ENCODE assay signal across 25 cellular contexts in genomic region chr6:143504369-143504768, GRCh38. TPM values are rescaled to one million over a fixed set of nuclear protein-coding genes. Genes with fewer than 3 reads are reported as not detected.
DNase-seq lines count a peak whose midpoint lies in the region; ATAC-seq, FAIRE-seq and TF ChIP-seq lines count a peak whose summit lies in the region.
"Had no signal": no experiment of that assay in that cellular context is flagged by ENCODE, and none has a peak within 500 bp of the region (broad histone marks: within the 10 kb centered on the region; RNA-seq: fewer than 3 reads in every experiment).

No MANE protein-coding gene starts in this region.

- H3K27me3 Mint-ChIP-seq in natural killer cell (ENCODE audit: low read depth in 2 of 2), result no peaks in the 10 kb centered on the region
- H3K27me3 Mint-ChIP-seq: CD4-positive, alpha-beta T cell; CD8-positive, alpha-beta memory T cell had no signal

- no peak overlapping the region for H3K27ac ChIP-seq in HepG2 (ENCODE audit: extremely low read length, insufficient read depth, low read length)
- H3K27ac ChIP-seq in right lobe of liver, result no peak overlapping the region
- no peak overlapping the region for H3K27ac ChIP-seq in OCI-LY3 (ENCODE audit: low read length)
- H3K27ac ChIP-seq: A549; BLaER1 treated with 17β-estradiol and CSF1 and Interleukin-3, amounts not matched to agents 10 nM and 100 nM had no signal

- intact Hi-C loops in HepG2 (cut with micrococcal nuclease; ENCODE audit: unreplicated experiment), result no loop called here
- intact Hi-C loops in right lobe of liver (cut with DNase I), result no loop called here
- intact Hi-C loops in natural killer cell (cut with micrococcal nuclease), result no loop called here

- in situ Hi-C loops in HepG2 (cut with HindIII; ENCODE audit: extremely low pct_ligation_motif_present, low pct_unique_long_range_greater_than_20kb), result no loop called here

- no peak for TF ChIP-seq CTCF in HepG2 (CRISPR knock-in tag; IDR thresholded peaks at IDR 0.05)
- no peak for TF ChIP-seq CTCF in right lobe of liver (IDR thresholded peaks at IDR 0.05)
- TF ChIP-seq CTCF in OCI-LY3 (IDR thresholded peaks at IDR 0.05; ENCODE audit: low read depth, low read length), result no peak
- no peak for TF ChIP-seq CTCF in fibroblast of villous mesenchyme (IDR thresholded peaks at IDR 0.05; ENCODE audit: insufficient read depth, low read depth, low read length)
- no peak for TF ChIP-seq CTCF in natural killer cell (IDR thresholded peaks at IDR 0.05)

- H3K27me3 ChIP-seq in HepG2 (ENCODE audit: control insufficient read depth in 1 of 2, insufficient read depth in 2 of 2, low read length in 2 of 2) (no peaks in the 10 kb centered on the region), right lobe of liver (no peaks in the 10 kb centered on the region), OCI-LY3 (ENCODE audit: low read depth, low read length) (no peaks in the 10 kb centered on the region)
- H3K27me3 ChIP-seq: BE2C; BLaER1 treated with 17β-estradiol and CSF1 and Interleukin-3, amounts not matched to agents 10 nM and 100 nM had no signal

- no peaks in the 10 kb centered on the region; the same call in 1 of the 2 replicates for H4K20me1 ChIP-seq in HepG2 (ENCODE audit: insufficient read depth, low read length)
- no peaks in the 10 kb centered on the region for H4K20me1 ChIP-seq in OCI-LY3 (ENCODE audit: insufficient read depth, low read length)
- H4K20me1 ChIP-seq: BLaER1 treated with 17β-estradiol and CSF1 and Interleukin-3, amounts not matched to agents 10 nM and 100 nM had no signal

- TF ChIP-seq RAD21 in HepG2 (CRISPR knock-in tag; IDR thresholded peaks at IDR 0.05), result no peak

- POLR2A ChIA-PET in HepG2 (lab: Yijun Ruan, JAX), result no interaction called here

- H3K9ac ChIP-seq in HepG2 (ENCODE audit: insufficient read depth, low read depth, low read length) (no peak overlapping the region), OCI-LY3 (ENCODE audit: low read length) (no peak overlapping the region)
- H3K9ac ChIP-seq: BLaER1 treated with 17β-estradiol and CSF1 and Interleukin-3, amounts not matched to agents 10 nM and 100 nM had no signal

- ATAC-seq in HepG2 (no peak), right lobe of liver (no peak), natural killer cell (no peak)
- ATAC-seq: A549, GM23338, HCT116 had no signal

- no peaks in the 10 kb centered on the region for H3K9me3 Mint-ChIP-seq in natural killer cell
- H3K9me3 Mint-ChIP-seq: CD14-positive monocyte; CD4-positive, alpha-beta T cell; CD8-positive, alpha-beta memory T cell; GM23338; H9 had no signal

- H3K79me2 ChIP-seq in HepG2 (ENCODE audit: insufficient read depth, low read length) (peaks cover 14% of the 10 kb centered on the region), OCI-LY3 (ENCODE audit: low read length) (peaks cover 4% of the 10 kb centered on the region)

- H3K4me3 Mint-ChIP-seq in natural killer cell, result no peak overlapping the region
- H3K4me3 Mint-ChIP-seq: CD14-positive monocyte; CD4-positive, alpha-beta T cell; CD8-positive, alpha-beta memory T cell; GM23338; H9 had no signal

- no peak for DNase-seq in HepG2 (ENCODE audit: low spot score)
- DNase-seq in right lobe of liver, result no peak
- DNase-seq in fibroblast of villous mesenchyme (ENCODE audit: low read depth), result peak; percentile 36
- DNase-seq in natural killer cell, result no peak
- no peak for DNase-seq in NCI-H82 (lab: John Stamatoyannopoulos, UW)
- no peak for DNase-seq in stimulated activated CD4-positive, alpha-beta T cell treated with anti-CD3 and anti-CD28 coated beads, Interleukin-1b, Interleukin-23, amount 100 ng/mL, for 48 hours
- DNase-seq: 8988T; ACHN; AML-193; BE2C; Calu3; CD4-positive, alpha-beta T cell; CD8-positive, alpha-beta memory T cell; COR-L47; DMS53; DMS79 treated with DMSO at 0.1 percent for 48 hours; GF-D8; H9 had no signal

- H3K4me2 ChIP-seq in HepG2 (ENCODE audit: low read depth, low read length), result no peak overlapping the region
- peak overlapping the region; percentile 55; the same call in 1 of the 2 replicates for H3K4me2 ChIP-seq in OCI-LY3 (ENCODE audit: low read length)
- H3K4me2 ChIP-seq: A549; BLaER1 treated with 17β-estradiol and CSF1 and Interleukin-3, amounts not matched to agents 10 nM and 100 nM; GM23338 had no signal

- H2AFZ ChIP-seq in HepG2 (ENCODE audit: low read length) (no peak overlapping the region), OCI-LY3 (ENCODE audit: low read depth, low read length) (no peak overlapping the region)
- H2AFZ ChIP-seq: GM23338 had no signal

- peaks cover 18% of the 10 kb centered on the region for H3K36me3 Mint-ChIP-seq in natural killer cell

- no peak for TF ChIP-seq EP300 in HepG2 (IDR thresholded peaks at IDR 0.05; ENCODE audit: low read depth in 2 of 2, low read length in 2 of 2)
- no peak for TF ChIP-seq EP300 in HepG2 (CRISPR knock-in tag; IDR thresholded peaks at IDR 0.05; ENCODE audit: borderline replicate concordance)

- no peak for TF ChIP-seq POLR2A in HepG2 (IDR thresholded peaks at IDR 0.05; ENCODE audit: insufficient read depth in 1 of 2, low read depth in 2 of 2, low read length in 2 of 2)
- TF ChIP-seq POLR2A in right lobe of liver (IDR thresholded peaks at IDR 0.05), result no peak

- no peak for FAIRE-seq in HepG2 (lab: Jason Lieb, UNC)
- FAIRE-seq: A549, GM12892 had no signal

- H3K9me3 ChIP-seq in HepG2 (ENCODE audit: low read length), result no peaks in the 10 kb centered on the region
- no peaks in the 10 kb centered on the region for H3K9me3 ChIP-seq in right lobe of liver
- H3K9me3 ChIP-seq in OCI-LY3 (ENCODE audit: insufficient read depth, low read length), result no peaks in the 10 kb centered on the region
- H3K9me3 ChIP-seq: A549; BE2C; BLaER1 treated with 17β-estradiol and CSF1 and Interleukin-3, amounts not matched to agents 10 nM and 100 nM had no signal

- CTCF ChIA-PET in HepG2 (lab: Yijun Ruan, JAX; ENCODE audit: low intra/inter-chr PET ratio, low total read pairs), result no interaction called here

- H3K4me3 ChIP-seq in HepG2 (replicated peaks in 1 of 3; ENCODE audit: insufficient read depth in 1 of 3, low read depth in 2 of 3, low read length in 3 of 3) (no peak overlapping the region), right lobe of liver (no peak overlapping the region), OCI-LY3 (ENCODE audit: low read length) (no peak overlapping the region), fibroblast of villous mesenchyme (ENCODE audit: low read depth, low read length) (no peak overlapping the region)
- H3K4me3 ChIP-seq: A549; BLaER1 treated with 17β-estradiol and CSF1 and Interleukin-3, amounts not matched to agents 10 nM and 100 nM; GM23338 had no signal

- WGBS in HepG2 (ENCODE audit: low lambda C conversion rate), result 100% methylated on average over 1 of the region's 1 CpG
- 100% methylated on average over 1 of the region's 1 CpG for WGBS in right lobe of liver (ENCODE audit: insufficient coverage, low coverage, low lambda C conversion rate, missing lambda C conversion rate)

- H3K4me1 ChIP-seq in HepG2 (ENCODE audit: insufficient read depth, low read length) (peaks cover 22% of the 10 kb centered on the region), right lobe of liver (peaks cover 0 to under 1% (median 0%) of the 10 kb centered on the region in 4 donors), OCI-LY3 (ENCODE audit: low read length) (peaks cover 52% of the 10 kb centered on the region)
- H3K4me1 ChIP-seq: A549; BE2C; BLaER1 treated with 17β-estradiol and CSF1 and Interleukin-3, amounts not matched to agents 10 nM and 100 nM had no signal

- H3K36me3 ChIP-seq in HepG2 (replicated peaks in 1 of 2; ENCODE audit: control insufficient read depth in 1 of 2, insufficient read depth in 2 of 2, low read length in 2 of 2) (peaks cover 27 to 78% of the 10 kb centered on the region in 2 experiments), right lobe of liver (peaks cover 0 to 45% (median 2%) of the 10 kb centered on the region in 4 donors), OCI-LY3 (replicated peaks; ENCODE audit: low read depth, low read length) (peaks cover 17% of the 10 kb centered on the region)

- peaks cover 6% of the 10 kb centered on the region in 2 donors for H3K4me1 Mint-ChIP-seq in natural killer cell
- H3K4me1 Mint-ChIP-seq: GM23338 had no signal

- no peak overlapping the region for H3K27ac Mint-ChIP-seq in natural killer cell
- H3K27ac Mint-ChIP-seq: CD14-positive monocyte; CD4-positive, alpha-beta T cell; GM23338; H9 had no signal

- BruUV-seq in HepG2 (replicated peaks; lab: Mats Ljungman, UMichigan), result no TSS peak

RNA-seq across cellular contexts. Expression of gene FUCA2, which starts 7.2 kb away (rescaled TPM):
- total RNA-seq in HepG2 (2016; rRNA removed; fragmentation: Illumina TruSeq; extraction: Trizol) (60.9 and 144 TPM in 2 replicates), right lobe of liver (10 to 100 TPM; 28.6 to 58.7 (median 35.1) TPM), fibroblast of villous mesenchyme (54.1 and 58.7 TPM in 2 replicates), natural killer cell (10 to 100 TPM; 10.5 to 15.5 (median 13.0) TPM)
- 23.5 and 26.4 TPM in 2 replicates for total RNA-seq in HepG2 (2016; cell fraction: cytosol; rRNA removed; fragmentation: Illumina TruSeq; extraction: Trizol; ENCODE audit: low read depth)
- total RNA-seq in HepG2 (2016; cell fraction: insoluble cytoplasmic fraction; rRNA removed; fragmentation: Illumina TruSeq; extraction: Trizol), result 55.0 and 140 TPM in 2 replicates
- total RNA-seq in HepG2 (2016; cell fraction: membrane; rRNA removed; fragmentation: Illumina TruSeq; extraction: Trizol), result 36.8 and 44.6 TPM in 2 replicates
- 123 and 143 TPM in 2 replicates for total RNA-seq in HepG2 (2016; cell fraction: nucleus; rRNA removed; fragmentation: Illumina TruSeq; extraction: Trizol)
- 63.3 and 87.4 TPM in 2 replicates for polyA plus RNA-seq in HepG2 (2011; rRNA removed)
- polyA plus RNA-seq in HepG2 (2011; cell fraction: cytosol; rRNA removed), result 54.5 and 64.8 TPM in 2 replicates
- 27.1 and 30.2 TPM in 2 replicates for polyA plus RNA-seq in HepG2 (2011; cell fraction: nucleus; rRNA removed)
- polyA plus RNA-seq in HepG2 (2012), result 72.3 and 89.4 TPM in 2 replicates
- polyA plus RNA-seq in HepG2 (2016; cell fraction: cytosol; fragmentation: Illumina TruSeq; extraction: Trizol; ENCODE audit: low read depth), result 26.5 and 27.8 TPM in 2 replicates
- polyA plus RNA-seq in HepG2 (2016; cell fraction: insoluble cytoplasmic fraction; fragmentation: Illumina TruSeq; extraction: Trizol; ENCODE audit: low read depth), result 56.4 and 62.4 TPM in 2 replicates
- 30.3 and 34.9 TPM in 2 replicates for polyA plus RNA-seq in HepG2 (2016; cell fraction: membrane; fragmentation: Illumina TruSeq; extraction: Trizol; ENCODE audit: low read depth)
- 188 and 199 TPM in 2 replicates for polyA plus RNA-seq in HepG2 (2016; cell fraction: nucleus; fragmentation: Illumina TruSeq; extraction: Trizol; ENCODE audit: insufficient read depth, low read depth)
- 29.0 and 29.5 TPM in 2 replicates for polyA minus RNA-seq in HepG2 (2011; rRNA and poly(A)+ RNA removed; ENCODE audit: low replicate concordance)
- 29.7 and 34.5 TPM in 2 replicates for polyA minus RNA-seq in HepG2 (2011; cell fraction: cytosol; rRNA and poly(A)+ RNA removed)
- 28.2 and 30.0 TPM in 2 replicates for polyA minus RNA-seq in HepG2 (2011; cell fraction: nucleus; rRNA and poly(A)+ RNA removed)

RNA-seq across cellular contexts. Expression of gene PEX3, which starts 53.8 kb away (rescaled TPM):
- total RNA-seq in HepG2 (2016; rRNA removed; fragmentation: Illumina TruSeq; extraction: Trizol) (40.8 and 50.5 TPM in 2 replicates), right lobe of liver (10 to 100 TPM; 16.0 to 23.6 (median 18.7) TPM), fibroblast of villous mesenchyme (22.5 and 24.6 TPM in 2 replicates), natural killer cell (10 to 100 TPM; 10.2 to 16.0 (median 14.2) TPM)
- 5.8 and 6.4 TPM in 2 replicates for total RNA-seq in HepG2 (2016; cell fraction: cytosol; rRNA removed; fragmentation: Illumina TruSeq; extraction: Trizol; ENCODE audit: low read depth)
- 42.6 and 48.9 TPM in 2 replicates for total RNA-seq in HepG2 (2016; cell fraction: insoluble cytoplasmic fraction; rRNA removed; fragmentation: Illumina TruSeq; extraction: Trizol)
- total RNA-seq in HepG2 (2016; cell fraction: membrane; rRNA removed; fragmentation: Illumina TruSeq; extraction: Trizol), result 7.4 and 8.1 TPM in 2 replicates
- 38.5 and 40.8 TPM in 2 replicates for total RNA-seq in HepG2 (2016; cell fraction: nucleus; rRNA removed; fragmentation: Illumina TruSeq; extraction: Trizol)
- polyA plus RNA-seq in HepG2 (2011; rRNA removed), result 23.8 and 30.9 TPM in 2 replicates
- 11.9 and 12.0 TPM in 2 replicates for polyA plus RNA-seq in HepG2 (2011; cell fraction: cytosol; rRNA removed)
- polyA plus RNA-seq in HepG2 (2011; cell fraction: nucleus; rRNA removed), result 11.0 and 11.6 TPM in 2 replicates
- 15.2 and 23.5 TPM in 2 replicates for polyA plus RNA-seq in HepG2 (2012)
- 2.8 and 3.7 TPM in 2 replicates for polyA plus RNA-seq in HepG2 (2016; cell fraction: cytosol; fragmentation: Illumina TruSeq; extraction: Trizol; ENCODE audit: low read depth)
- 50.8 and 51.6 TPM in 2 replicates for polyA plus RNA-seq in HepG2 (2016; cell fraction: insoluble cytoplasmic fraction; fragmentation: Illumina TruSeq; extraction: Trizol; ENCODE audit: low read depth)
- 6.0 TPM in 2 replicates for polyA plus RNA-seq in HepG2 (2016; cell fraction: membrane; fragmentation: Illumina TruSeq; extraction: Trizol; ENCODE audit: low read depth)
- 46.8 and 53.0 TPM in 2 replicates for polyA plus RNA-seq in HepG2 (2016; cell fraction: nucleus; fragmentation: Illumina TruSeq; extraction: Trizol; ENCODE audit: insufficient read depth, low read depth)
- polyA minus RNA-seq in HepG2 (2011; rRNA and poly(A)+ RNA removed; ENCODE audit: low replicate concordance), result 20.4 and 21.0 TPM in 2 replicates
- 17.1 and 20.5 TPM in 2 replicates for polyA minus RNA-seq in HepG2 (2011; cell fraction: cytosol; rRNA and poly(A)+ RNA removed)
- 55.8 and 64.9 TPM in 2 replicates for polyA minus RNA-seq in HepG2 (2011; cell fraction: nucleus; rRNA and poly(A)+ RNA removed)

RNA-seq across cellular contexts. Expression of gene ADAT2, which starts 53.9 kb away (rescaled TPM):
- total RNA-seq in HepG2 (2016; rRNA removed; fragmentation: Illumina TruSeq; extraction: Trizol) (15.0 and 18.3 TPM in 2 replicates), right lobe of liver (1 to 10 TPM; 3.6 to 5.2 (median 4.2) TPM), fibroblast of villous mesenchyme (3.0 and 3.5 TPM in 2 replicates), natural killer cell (10 to 100 TPM; 17.4 to 19.4 (median 19.1) TPM)
- 2.8 TPM in 2 replicates for total RNA-seq in HepG2 (2016; cell fraction: cytosol; rRNA removed; fragmentation: Illumina TruSeq; extraction: Trizol; ENCODE audit: low read depth)
- total RNA-seq in HepG2 (2016; cell fraction: insoluble cytoplasmic fraction; rRNA removed; fragmentation: Illumina TruSeq; extraction: Trizol), result 13.6 and 18.6 TPM in 2 replicates
- total RNA-seq in HepG2 (2016; cell fraction: membrane; rRNA removed; fragmentation: Illumina TruSeq; extraction: Trizol), result 6.8 and 7.5 TPM in 2 replicates
- 40.6 and 48.3 TPM in 2 replicates for total RNA-seq in HepG2 (2016; cell fraction: nucleus; rRNA removed; fragmentation: Illumina TruSeq; extraction: Trizol)
- polyA plus RNA-seq in HepG2 (2011; rRNA removed), result 8.6 and 10.5 TPM in 2 replicates
- polyA plus RNA-seq in HepG2 (2011; cell fraction: cytosol; rRNA removed), result 2.9 and 3.7 TPM in 2 replicates
- 17.9 and 26.3 TPM in 2 replicates for polyA plus RNA-seq in HepG2 (2011; cell fraction: nucleus; rRNA removed)
- 10.9 and 11.5 TPM in 2 replicates for polyA plus RNA-seq in HepG2 (2012)
- 1.3 and 1.5 TPM in 2 replicates for polyA plus RNA-seq in HepG2 (2016; cell fraction: cytosol; fragmentation: Illumina TruSeq; extraction: Trizol; ENCODE audit: low read depth)
- 10.9 and 12.5 TPM in 2 replicates for polyA plus RNA-seq in HepG2 (2016; cell fraction: insoluble cytoplasmic fraction; fragmentation: Illumina TruSeq; extraction: Trizol; ENCODE audit: low read depth)
- 3.6 and 4.2 TPM in 2 replicates for polyA plus RNA-seq in HepG2 (2016; cell fraction: membrane; fragmentation: Illumina TruSeq; extraction: Trizol; ENCODE audit: low read depth)
- polyA plus RNA-seq in HepG2 (2016; cell fraction: nucleus; fragmentation: Illumina TruSeq; extraction: Trizol; ENCODE audit: insufficient read depth, low read depth), result 102 and 108 TPM in 2 replicates
- polyA minus RNA-seq in HepG2 (2011; rRNA and poly(A)+ RNA removed; ENCODE audit: low replicate concordance), result 2.9 and 4.0 TPM in 2 replicates
- polyA minus RNA-seq in HepG2 (2011; cell fraction: cytosol; rRNA and poly(A)+ RNA removed), result 2.2 and 3.1 TPM in 2 replicates
- polyA minus RNA-seq in HepG2 (2011; cell fraction: nucleus; rRNA and poly(A)+ RNA removed), result 37.0 and 37.2 TPM in 2 replicates
